ENCODE assay signal across 27 cellular contexts in genomic region chr17:6479626-6480324, GRCh38. TPM values are rescaled to one million over a fixed set of nuclear protein-coding genes. Genes with fewer than 3 reads are reported as not detected.
DNase-seq lines count a peak whose midpoint lies in the region; ATAC-seq and TF ChIP-seq lines count a peak whose summit lies in the region.
"Had no signal": no experiment of that assay in that cellular context is flagged by ENCODE, and none has a peak within 500 bp of the region (broad histone marks: within the 10 kb centered on the region; RNA-seq: fewer than 3 reads in every experiment).

No MANE protein-coding gene starts in this region.

- no peaks in the 10 kb centered on the region for H3K36me3 ChIP-seq in A673 (ENCODE audit: insufficient read depth, low read length, poor library complexity, severe bottlenecking)
- H3K36me3 ChIP-seq: breast epithelium, Peyer's patch, upper lobe of right lung had no signal

- BruUV-seq in A673 (replicated peaks; lab: Mats Ljungman, UMichigan) = no TSS peak

- DNase-seq in A673 (ENCODE audit: low spot score) = peak; percentile 56
- DNase-seq in NCI-H1417 (lab: John Stamatoyannopoulos, UW) = peak in 2 of 3 experiments; percentile 64 to 87
- peak; percentile 31 for DNase-seq in amniotic epithelial cell (ENCODE audit: low read depth)
- no peak for DNase-seq in left lobe of liver (ENCODE audit: low spot score)
- DNase-seq in endothelial cell (ENCODE audit: low spot score) = no peak
- DNase-seq in SHP77 treated with DMSO at 0.1 percent for 48 hours (lab: John Stamatoyannopoulos, UW) = no peak
- DNase-seq in ACHN = no peak
- DNase-seq: activated B cell treated with CpG ODN at 0.5 μM for 24 hours; activated CD4-positive, alpha-beta memory T cell treated with anti-CD3 and anti-CD28 coated beads, Interleukin-2, amount 10 ng/mL, durations not matched to agents 7 days and 5 days; activated effector memory CD4-positive, alpha-beta T cell treated with anti-CD3 and anti-CD28 coated beads, Interleukin-2, amount 50 U/mL, for 16 hours; activated naive CD8-positive, alpha-beta T cell treated with anti-CD3 and anti-CD28 coated beads, Interleukin-2, amount 50 U/mL, for 24 hours; hippocampal formation; left ventricle myocardium superior; NCI-H1694; Peyer's patch; sigmoid colon; upper lobe of right lung had no signal

- no peak overlapping the region for H3K27ac Mint-ChIP-seq in endothelial cell (ENCODE audit: unreplicated experiment)
- H3K27ac Mint-ChIP-seq: activated B cell treated with CpG ODN at 0.5 μM for 24 hours; activated CD4-positive, alpha-beta memory T cell treated with anti-CD3 and anti-CD28 coated beads, Interleukin-2, amount 10 ng/mL, durations not matched to agents 7 days and 5 days; activated naive CD8-positive, alpha-beta T cell treated with anti-CD3 and anti-CD28 coated beads, Interleukin-2, amount 50 U/mL, for 24 hours; natural killer cell treated with Interleukin-12 subunit alpha and Interleukin-12 subunit beta and Interleukin-15 and Interleukin-18, amount 100 ng/mL, for 72 hours had no signal

- no peak overlapping the region for H3K4me3 ChIP-seq in A673 (ENCODE audit: low read depth, low read length, poor library complexity, severe bottlenecking)
- H3K4me3 ChIP-seq: breast epithelium, Peyer's patch, sigmoid colon, upper lobe of right lung had no signal

- peaks cover 17% of the 10 kb centered on the region for H3K4me1 Mint-ChIP-seq in endothelial cell (ENCODE audit: unreplicated experiment)
- H3K4me1 Mint-ChIP-seq: activated B cell treated with CpG ODN at 0.5 μM for 24 hours; activated CD4-positive, alpha-beta memory T cell treated with anti-CD3 and anti-CD28 coated beads, Interleukin-2, amount 10 ng/mL, durations not matched to agents 7 days and 5 days; activated naive CD8-positive, alpha-beta T cell treated with anti-CD3 and anti-CD28 coated beads, Interleukin-2, amount 50 U/mL, for 24 hours had no signal

- TF ChIP-seq CTCF in A673 (conservative IDR thresholded peaks at IDR 0.05; ENCODE audit: low read depth, low read length) (no peak), endothelial cell (IDR thresholded peaks at IDR 0.05; ENCODE audit: unreplicated experiment) (no peak)

- peaks cover 30% of the 10 kb centered on the region for H3K4me1 ChIP-seq in A673 (ENCODE audit: insufficient read depth, low read length, poor library complexity, severe bottlenecking)
- H3K4me1 ChIP-seq: breast epithelium, parathyroid adenoma, Peyer's patch, upper lobe of right lung had no signal

- H3K27me3 ChIP-seq in A673 (replicated peaks; ENCODE audit: insufficient read depth, low read depth, low read length, poor library complexity) = no peaks in the 10 kb centered on the region
- H3K27me3 ChIP-seq: breast epithelium, Peyer's patch, sigmoid colon, upper lobe of right lung had no signal

- no peak overlapping the region for H3K4me3 Mint-ChIP-seq in endothelial cell (ENCODE audit: unreplicated experiment)
- H3K4me3 Mint-ChIP-seq: activated B cell treated with CpG ODN at 0.5 μM for 24 hours; activated CD4-positive, alpha-beta memory T cell treated with anti-CD3 and anti-CD28 coated beads, Interleukin-2, amount 10 ng/mL, durations not matched to agents 7 days and 5 days; activated naive CD8-positive, alpha-beta T cell treated with anti-CD3 and anti-CD28 coated beads, Interleukin-2, amount 50 U/mL, for 24 hours; natural killer cell treated with Interleukin-12 subunit alpha and Interleukin-12 subunit beta and Interleukin-15 and Interleukin-18, amount 100 ng/mL, for 72 hours had no signal

- ATAC-seq in left lobe of liver = peak; percentile 18
- no peak for ATAC-seq in GM19463 (IDR thresholded peaks at IDR 0.05; ENCODE audit: unreplicated experiment)
- ATAC-seq: activated naive CD8-positive, alpha-beta T cell treated with anti-CD3 and anti-CD28 coated beads, Interleukin-2, amount 50 U/mL, for 24 hours; left ventricle myocardium superior; natural killer cell treated with Interleukin-12 subunit alpha and Interleukin-12 subunit beta and Interleukin-15 and Interleukin-18, amount 100 ng/mL, for 72 hours; upper lobe of right lung had no signal

- no peaks in the 10 kb centered on the region for H3K9me3 ChIP-seq in A673 (ENCODE audit: low read depth, low read length, poor library complexity, severe bottlenecking)
- H3K9me3 ChIP-seq: breast epithelium, Peyer's patch, sigmoid colon, upper lobe of right lung had no signal

- in situ Hi-C loops in ACHN (cut with HindIII; ENCODE audit: low pct_ligation_motif_present, low pct_unique_long_range_greater_than_20kb, low sequenced_read_pairs) = no loop called here

- H3K27ac ChIP-seq in A673 (ENCODE audit: low read depth, low read length, poor library complexity, severe bottlenecking) = no peak overlapping the region
- H3K27ac ChIP-seq: breast epithelium, C4-2B, HL-60, parathyroid adenoma, Peyer's patch, sigmoid colon, upper lobe of right lung had no signal

- intact Hi-C loops in A673 (cut with micrococcal nuclease; ENCODE audit: unreplicated experiment) = loop anchor here (10.0 kb wide), 1 partner anchor 165 kb away; the partner anchor contains the start of genes KIAA0753 and TXNDC17

- POLR2A ChIA-PET in A673 (lab: Charles Lee; ENCODE audit: low non-redundant PET) = no interaction called here

- CTCF ChIA-PET in A673 (lab: Charles Lee) = interaction anchor here (0.7 kb wide), 1 partner anchor 8 kb away, joined by 3 read pairs; no protein-coding TSS in a partner anchor

- H3K27me3 Mint-ChIP-seq in endothelial cell (ENCODE audit: unreplicated experiment) = peaks cover 8% of the 10 kb centered on the region
- H3K27me3 Mint-ChIP-seq: activated naive CD8-positive, alpha-beta T cell treated with anti-CD3 and anti-CD28 coated beads, Interleukin-2, amount 50 U/mL, for 24 hours had no signal

- H3K9me3 Mint-ChIP-seq in endothelial cell (ENCODE audit: unreplicated experiment) = no peaks in the 10 kb centered on the region
- H3K9me3 Mint-ChIP-seq: activated B cell treated with CpG ODN at 0.5 μM for 24 hours; activated CD4-positive, alpha-beta memory T cell treated with anti-CD3 and anti-CD28 coated beads, Interleukin-2, amount 10 ng/mL, durations not matched to agents 7 days and 5 days; activated naive CD8-positive, alpha-beta T cell treated with anti-CD3 and anti-CD28 coated beads, Interleukin-2, amount 50 U/mL, for 24 hours; natural killer cell treated with Interleukin-12 subunit alpha and Interleukin-12 subunit beta and Interleukin-15 and Interleukin-18, amount 100 ng/mL, for 72 hours had no signal

- no peaks in the 10 kb centered on the region for H3K36me3 Mint-ChIP-seq in endothelial cell (ENCODE audit: low read depth, unreplicated experiment)
- H3K36me3 Mint-ChIP-seq: natural killer cell treated with Interleukin-12 subunit alpha and Interleukin-12 subunit beta and Interleukin-15 and Interleukin-18, amount 100 ng/mL, for 72 hours had no signal

RNA-seq across cellular contexts. Expression of gene PIMREG, which starts 35.5 kb away (rescaled TPM):
- 90.5 and 107 TPM in 2 replicates for total RNA-seq in A673 (2021)
- total RNA-seq in left lobe of liver = 0.23 TPM
- 9.1 TPM for total RNA-seq in endothelial cell (ENCODE audit: unreplicated experiment)
- total RNA-seq: left ventricle myocardium superior, sigmoid colon had no signal

RNA-seq across cellular contexts. Expression of gene AIPL1, which starts 44.9 kb away (rescaled TPM):
- not detected in 2 replicates for total RNA-seq in A673 (2021)
- not detected for total RNA-seq in left lobe of liver
- total RNA-seq in endothelial cell (ENCODE audit: unreplicated experiment) = not detected
- total RNA-seq: activated B cell treated with CpG ODN at 0.5 μM for 24 hours; activated CD4-positive, alpha-beta memory T cell treated with anti-CD3 and anti-CD28 coated beads, Interleukin-2, amount 10 ng/mL, durations not matched to agents 7 days and 5 days; breast epithelium; fibroblast of villous mesenchyme; left ventricle myocardium superior; natural killer cell treated with Interleukin-12 subunit alpha and Interleukin-12 subunit beta and Interleukin-15 and Interleukin-18, amount 100 ng/mL, for 72 hours; Peyer's patch; sigmoid colon; SK-MEL-5; subcutaneous adipose tissue; T-helper 2 cell treated with Interferon-gamma antibody and Interleukin-4, amounts not matched to agents 100 ng/mL and 5 ng/mL, for 36 hours; upper lobe of right lung had no signal

Comparison
In these comparisons a context has a peak if more than half of its experiments do, and no peak if none do; other contexts are left out.
1. DNase-seq: peak in A673 (single experiment), NCI-H1417 (2 of 3) and amniotic epithelial cell (single experiment); none in left lobe of liver (single experiment), endothelial cell (single experiment), SHP77 treated with DMSO at 0.1 percent for 48 hours (single experiment) and ACHN (single experiment).